ENCODE assay signal across 1 cellular context in the genomic region with DNA sequence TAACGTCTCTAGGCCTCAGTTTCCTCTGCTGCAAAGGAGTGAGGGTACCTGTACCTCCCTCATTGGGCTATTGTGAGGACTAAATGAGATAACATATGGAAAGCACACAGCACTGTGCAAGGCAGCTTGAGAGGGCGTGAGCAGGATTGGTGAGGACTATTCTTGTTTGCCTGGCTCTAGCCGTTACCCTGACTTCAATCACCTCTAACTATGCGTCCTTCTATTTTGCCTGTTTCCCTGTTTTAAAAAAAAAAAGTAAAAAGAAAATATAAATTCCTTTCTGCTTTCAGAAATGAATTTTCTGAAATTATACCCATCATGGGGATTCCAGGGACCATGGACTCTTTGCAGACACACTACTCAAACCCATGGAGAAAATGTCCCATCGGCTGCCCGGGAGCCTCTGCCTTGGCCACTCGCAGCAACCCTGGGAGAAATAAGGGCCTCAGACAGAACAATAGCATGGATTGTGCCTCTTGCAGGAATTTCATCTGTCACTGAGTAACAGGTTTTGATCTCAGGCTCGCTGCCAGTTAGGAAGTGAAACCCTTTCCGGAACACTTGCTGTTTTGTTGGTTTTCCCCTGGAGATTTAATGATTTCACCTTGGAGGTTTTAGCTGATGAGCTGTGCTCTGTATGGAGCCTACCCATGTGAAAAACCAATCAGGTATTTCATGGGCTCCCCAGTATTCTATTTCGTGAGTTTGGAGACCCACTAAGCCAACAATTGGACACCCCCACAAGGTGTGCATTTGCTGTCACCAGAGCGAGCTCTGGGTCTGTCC.
TF ChIP-seq lines count a peak whose summit lies in the region.

No MANE protein-coding gene starts in this region.

TF ChIP-seq in HepG2, 621 proteins besides CTCF, POLR2A, EP300 and RAD21 (continued from another document and continues in another):
- TF ChIP-seq, protein P1, sequence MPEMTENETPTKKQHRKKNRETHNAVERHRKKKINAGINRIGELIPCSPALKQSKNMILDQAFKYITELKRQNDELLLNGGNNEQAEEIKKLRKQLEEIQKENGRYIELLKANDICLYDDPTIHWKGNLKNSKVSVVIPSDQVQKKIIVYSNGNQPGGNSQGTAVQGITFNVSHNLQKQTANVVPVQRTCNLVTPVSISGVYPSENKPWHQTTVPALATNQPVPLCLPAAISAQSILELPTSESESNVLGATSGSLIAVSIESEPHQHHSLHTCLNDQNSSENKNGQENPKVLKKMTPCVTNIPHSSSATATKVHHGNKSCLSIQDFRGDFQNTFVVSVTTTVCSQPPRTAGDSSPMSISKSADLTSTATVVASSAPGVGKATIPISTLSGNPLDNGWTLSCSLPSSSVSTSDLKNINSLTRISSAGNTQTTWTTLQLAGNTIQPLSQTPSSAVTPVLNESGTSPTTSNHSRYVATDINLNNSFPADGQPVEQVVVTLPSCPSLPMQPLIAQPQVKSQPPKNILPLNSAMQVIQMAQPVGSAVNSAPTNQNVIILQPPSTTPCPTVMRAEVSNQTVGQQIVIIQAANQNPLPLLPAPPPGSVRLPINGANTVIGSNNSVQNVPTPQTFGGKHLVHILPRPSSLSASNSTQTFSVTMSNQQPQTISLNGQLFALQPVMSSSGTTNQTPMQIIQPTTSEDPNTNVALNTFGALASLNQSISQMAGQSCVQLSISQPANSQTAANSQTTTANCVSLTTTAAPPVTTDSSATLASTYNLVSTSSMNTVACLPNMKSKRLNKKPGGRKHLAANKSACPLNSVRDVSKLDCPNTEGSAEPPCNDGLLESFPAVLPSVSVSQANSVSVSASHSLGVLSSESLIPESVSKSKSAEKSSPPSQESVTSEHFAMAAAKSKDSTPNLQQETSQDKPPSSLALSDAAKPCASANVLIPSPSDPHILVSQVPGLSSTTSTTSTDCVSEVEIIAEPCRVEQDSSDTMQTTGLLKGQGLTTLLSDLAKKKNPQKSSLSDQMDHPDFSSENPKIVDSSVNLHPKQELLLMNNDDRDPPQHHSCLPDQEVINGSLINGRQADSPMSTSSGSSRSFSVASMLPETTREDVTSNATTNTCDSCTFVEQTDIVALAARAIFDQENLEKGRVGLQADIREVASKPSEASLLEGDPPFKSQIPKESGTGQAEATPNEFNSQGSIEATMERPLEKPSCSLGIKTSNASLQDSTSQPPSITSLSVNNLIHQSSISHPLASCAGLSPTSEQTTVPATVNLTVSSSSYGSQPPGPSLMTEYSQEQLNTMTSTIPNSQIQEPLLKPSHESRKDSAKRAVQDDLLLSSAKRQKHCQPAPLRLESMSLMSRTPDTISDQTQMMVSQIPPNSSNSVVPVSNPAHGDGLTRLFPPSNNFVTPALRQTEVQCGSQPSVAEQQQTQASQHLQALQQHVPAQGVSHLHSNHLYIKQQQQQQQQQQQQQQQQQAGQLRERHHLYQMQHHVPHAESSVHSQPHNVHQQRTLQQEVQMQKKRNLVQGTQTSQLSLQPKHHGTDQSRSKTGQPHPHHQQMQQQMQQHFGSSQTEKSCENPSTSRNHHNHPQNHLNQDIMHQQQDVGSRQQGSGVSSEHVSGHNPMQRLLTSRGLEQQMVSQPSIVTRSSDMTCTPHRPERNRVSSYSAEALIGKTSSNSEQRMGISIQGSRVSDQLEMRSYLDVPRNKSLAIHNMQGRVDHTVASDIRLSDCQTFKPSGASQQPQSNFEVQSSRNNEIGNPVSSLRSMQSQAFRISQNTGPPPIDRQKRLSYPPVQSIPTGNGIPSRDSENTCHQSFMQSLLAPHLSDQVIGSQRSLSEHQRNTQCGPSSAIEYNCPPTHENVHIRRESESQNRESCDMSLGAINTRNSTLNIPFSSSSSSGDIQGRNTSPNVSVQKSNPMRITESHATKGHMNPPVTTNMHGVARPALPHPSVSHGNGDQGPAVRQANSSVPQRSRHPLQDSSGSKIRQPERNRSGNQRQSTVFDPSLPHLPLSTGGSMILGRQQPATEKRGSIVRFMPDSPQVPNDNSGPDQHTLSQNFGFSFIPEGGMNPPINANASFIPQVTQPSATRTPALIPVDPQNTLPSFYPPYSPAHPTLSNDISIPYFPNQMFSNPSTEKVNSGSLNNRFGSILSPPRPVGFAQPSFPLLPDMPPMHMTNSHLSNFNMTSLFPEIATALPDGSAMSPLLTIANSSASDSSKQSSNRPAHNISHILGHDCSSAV (CRISPR knock-in tag; IDR thresholded peaks at IDR 0.05; ENCODE audit: borderline replicate concordance), result no peak
- TF ChIP-seq HDAC1 (CRISPR knock-in tag; IDR thresholded peaks at IDR 0.05), result peak; percentile 54
- TF ChIP-seq TEAD2 (CRISPR knock-in tag; IDR thresholded peaks at IDR 0.05), result no peak
- TF ChIP-seq, protein P2, sequence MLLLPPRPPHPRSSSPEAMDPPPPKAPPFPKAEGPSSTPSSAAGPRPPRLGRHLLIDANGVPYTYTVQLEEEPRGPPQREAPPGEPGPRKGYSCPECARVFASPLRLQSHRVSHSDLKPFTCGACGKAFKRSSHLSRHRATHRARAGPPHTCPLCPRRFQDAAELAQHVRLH (CRISPR knock-in tag; IDR thresholded peaks at IDR 0.05; ENCODE audit: borderline replicate concordance, low read depth), result no peak
- no peak for TF ChIP-seq TP53 (CRISPR knock-in tag; conservative IDR thresholded peaks at IDR 0.05)
- peak; percentile 72 for TF ChIP-seq CREM (IDR thresholded peaks at IDR 0.05)
- TF ChIP-seq CREM (CRISPR knock-in tag; IDR thresholded peaks at IDR 0.05), result no peak
- TF ChIP-seq SMAD9 (CRISPR knock-in tag; IDR thresholded peaks at IDR 0.05), result 0 out of 2 replicates have a peak, but pooled peaks have one; percentile 37
- TF ChIP-seq AFF4 (CRISPR knock-in tag; IDR thresholded peaks at IDR 0.05), result no peak
- TF ChIP-seq HNF4A (CRISPR knock-in tag; IDR thresholded peaks at IDR 0.05), result peak; percentile 50
- TF ChIP-seq DNMT3B (CRISPR knock-in tag; conservative IDR thresholded peaks at IDR 0.05), result no peak
- peak; percentile 47 for TF ChIP-seq RXRB (CRISPR knock-in tag; IDR thresholded peaks at IDR 0.05; ENCODE audit: borderline replicate concordance)
- TF ChIP-seq SALL1 (CRISPR knock-in tag; IDR thresholded peaks at IDR 0.05), result peak; percentile 82
- peak; percentile 59 for TF ChIP-seq RCOR2 (CRISPR knock-in tag; IDR thresholded peaks at IDR 0.05)
- no peak for TF ChIP-seq JDP2 (CRISPR knock-in tag; IDR thresholded peaks at IDR 0.05; ENCODE audit: borderline replicate concordance)
- TF ChIP-seq ZBTB4 (CRISPR knock-in tag; IDR thresholded peaks at IDR 0.05; ENCODE audit: borderline replicate concordance), result peak; percentile 8; the same call in 1 of the 2 replicates
- peak; percentile 30; the same call in 1 of the 2 replicates for TF ChIP-seq TARDBP (CRISPR knock-in tag; IDR thresholded peaks at IDR 0.05)
- TF ChIP-seq ZNF644 (CRISPR knock-in tag; IDR thresholded peaks at IDR 0.05; ENCODE audit: low read depth), result 0 out of 2 replicates have a peak, but pooled peaks have one; percentile 13
- peak; percentile 55; the same call in 1 of the 2 replicates for TF ChIP-seq RARA (CRISPR knock-in tag; IDR thresholded peaks at IDR 0.05)
- TF ChIP-seq MTA1 (CRISPR knock-in tag; IDR thresholded peaks at IDR 0.05; ENCODE audit: borderline replicate concordance), result no peak
- peak; percentile 75 for TF ChIP-seq FOXO1 (CRISPR knock-in tag; IDR thresholded peaks at IDR 0.05)
- no peak for TF ChIP-seq FOSL1 (CRISPR knock-in tag; IDR thresholded peaks at IDR 0.05; ENCODE audit: borderline replicate concordance)
- no peak for TF ChIP-seq ZKSCAN1 (IDR thresholded peaks at IDR 0.05; ENCODE audit: low read length)
- TF ChIP-seq XRCC5 (optimal IDR thresholded peaks at IDR 0.05; ENCODE audit: low read length), result no peak
- TF ChIP-seq, protein P3, sequence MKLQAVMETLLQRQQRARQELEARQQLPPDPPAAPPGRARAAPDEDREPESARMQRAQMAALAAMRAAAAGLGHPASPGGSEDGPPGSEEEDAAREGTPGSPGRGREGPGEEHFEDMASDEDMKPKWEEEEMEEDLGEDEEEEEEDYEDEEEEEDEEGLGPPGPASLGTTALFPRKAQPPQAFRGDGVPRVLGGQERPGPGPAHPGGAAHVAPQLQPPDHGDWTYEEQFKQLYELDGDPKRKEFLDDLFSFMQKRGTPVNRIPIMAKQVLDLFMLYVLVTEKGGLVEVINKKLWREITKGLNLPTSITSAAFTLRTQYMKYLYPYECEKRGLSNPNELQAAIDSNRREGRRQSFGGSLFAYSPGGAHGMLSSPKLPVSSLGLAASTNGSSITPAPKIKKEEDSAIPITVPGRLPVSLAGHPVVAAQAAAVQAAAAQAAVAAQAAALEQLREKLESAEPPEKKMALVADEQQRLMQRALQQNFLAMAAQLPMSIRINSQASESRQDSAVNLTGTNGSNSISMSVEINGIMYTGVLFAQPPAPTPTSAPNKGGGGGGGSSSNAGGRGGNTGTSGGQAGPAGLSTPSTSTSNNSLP (IDR thresholded peaks at IDR 0.05; ENCODE audit: low read depth, low read length), result peak; percentile 91
- peak; percentile 90 for TF ChIP-seq SOX13 (IDR thresholded peaks at IDR 0.05)
- TF ChIP-seq SOX13 (CRISPR knock-in tag; conservative IDR thresholded peaks at IDR 0.05 in 1 of 2, IDR thresholded peaks at IDR 0.05 in 1 of 2), result peak in 1 of 2 experiments; percentile 97; a peak in 2 of 4 replicates
- no peak for TF ChIP-seq ZNF691 (CRISPR knock-in tag; IDR thresholded peaks at IDR 0.05; ENCODE audit: borderline replicate concordance, low read depth)
- TF ChIP-seq HOXA3 (CRISPR knock-in tag; IDR thresholded peaks at IDR 0.05), result peak; percentile 42; the same call in 1 of the 2 replicates
- peak; percentile 49; the same call in 1 of the 2 replicates for TF ChIP-seq THAP11 (CRISPR knock-in tag; IDR thresholded peaks at IDR 0.05)
- TF ChIP-seq TEAD3 (CRISPR knock-in tag; optimal IDR thresholded peaks at IDR 0.05; ENCODE audit: borderline replicate concordance), result peak; percentile 82
- peak; percentile 44; the same call in 1 of the 2 replicates for TF ChIP-seq SP5 (CRISPR knock-in tag; IDR thresholded peaks at IDR 0.05; ENCODE audit: borderline replicate concordance, low read depth)
- no peak for TF ChIP-seq ZFP1 (CRISPR knock-in tag; IDR thresholded peaks at IDR 0.05)
- TF ChIP-seq NR2F6 (IDR thresholded peaks at IDR 0.05), result no peak
- peak; percentile 55 for TF ChIP-seq NR2F6 (CRISPR knock-in tag; IDR thresholded peaks at IDR 0.05)
- peak; percentile 70; the same call in 1 of the 2 replicates for TF ChIP-seq HMG20A (CRISPR knock-in tag; IDR thresholded peaks at IDR 0.05; ENCODE audit: borderline replicate concordance)
- TF ChIP-seq FOXP1 (IDR thresholded peaks at IDR 0.05), result no peak
- peak; percentile 71 for TF ChIP-seq FOXP1 (CRISPR knock-in tag; IDR thresholded peaks at IDR 0.05)
- TF ChIP-seq, protein P4, sequence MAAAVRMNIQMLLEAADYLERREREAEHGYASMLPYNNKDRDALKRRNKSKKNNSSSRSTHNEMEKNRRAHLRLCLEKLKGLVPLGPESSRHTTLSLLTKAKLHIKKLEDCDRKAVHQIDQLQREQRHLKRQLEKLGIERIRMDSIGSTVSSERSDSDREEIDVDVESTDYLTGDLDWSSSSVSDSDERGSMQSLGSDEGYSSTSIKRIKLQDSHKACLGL (CRISPR knock-in tag; IDR thresholded peaks at IDR 0.05), result no peak; the same call in 1 of the 2 replicates
